Comparison of ENCODE assay signal across 31 cellular contexts in the genomic region with DNA sequence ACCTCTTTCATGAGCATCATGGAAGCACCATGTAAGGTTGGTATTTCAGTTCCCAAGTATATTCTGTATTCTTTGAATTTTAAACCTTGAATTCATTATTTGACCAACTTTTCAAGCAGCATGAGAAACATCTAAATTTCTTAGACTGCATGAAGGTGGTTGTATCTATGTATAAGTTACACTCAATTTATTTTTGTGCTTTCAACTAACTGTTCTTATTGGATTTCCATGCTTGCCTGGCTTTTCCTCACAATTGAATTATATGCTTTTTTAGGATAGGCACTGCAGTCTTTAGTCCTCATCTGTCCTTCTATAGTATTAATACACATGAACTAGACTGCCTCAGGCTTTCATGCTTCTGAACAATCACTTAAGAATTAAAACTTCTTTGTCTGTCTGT.
A peak's percentile ranks its signal among the peaks of the same experiment; 100 is the strongest.
DNase-seq lines count a peak whose midpoint lies in the region; ATAC-seq and TF ChIP-seq lines count a peak whose summit lies in the region.
"Had no signal": no experiment of that assay in that cellular context is flagged by ENCODE, and none has a peak within 500 bp of the region (broad histone marks: within the 10 kb centered on the region; RNA-seq: fewer than 3 reads in every experiment).

No MANE protein-coding gene starts in this region.

- no peak for DNase-seq in ascending aorta (ENCODE audit: low spot score in 2 of 2)
- no peak for DNase-seq in smooth muscle cell (lab: John Stamatoyannopoulos, UW; ENCODE audit: unreplicated experiment)
- DNase-seq in occipital lobe (lab: John Stamatoyannopoulos, UW): no peak
- no peak for DNase-seq in upper lobe of right lung
- DNase-seq: 8988T; ACHN; AML-193; BE2C; C1 segment of cervical spinal cord; Caco-2; Calu3; CD4-positive, alpha-beta memory T cell; CD4-positive, alpha-beta T cell; CD4-positive, CD25-positive, alpha-beta regulatory T cell; CD8-positive, alpha-beta memory T cell; CD8-positive, alpha-beta T cell; COR-L47; DMS 273 treated with DMSO at 0.1 percent for 48 hours; DMS153; DMS53; DMS79; DMS79 treated with DMSO at 0.1 percent for 48 hours; DND-41; EL had no signal

- no peak overlapping the region for H3K9ac ChIP-seq in smooth muscle cell (ENCODE audit: low read depth)
- H3K9ac ChIP-seq: BLaER1; BLaER1 treated with 17β-estradiol and CSF1 and Interleukin-3, amounts not matched to agents 10 nM and 100 nM had no signal

- peaks cover 8% of the 10 kb centered on the region for H3F3A ChIP-seq in smooth muscle cell (ENCODE audit: low read depth)

- no peaks in the 10 kb centered on the region for H3K27me3 ChIP-seq in ascending aorta
- H3K27me3 ChIP-seq in smooth muscle cell (ENCODE audit: low read depth): no peaks in the 10 kb centered on the region
- peaks cover 11% of the 10 kb centered on the region for H3K27me3 ChIP-seq in upper lobe of right lung
- H3K27me3 ChIP-seq: BLaER1; BLaER1 treated with 17β-estradiol and CSF1 and Interleukin-3, amounts not matched to agents 10 nM and 100 nM had no signal

- no peaks in the 10 kb centered on the region for H3K79me2 ChIP-seq in smooth muscle cell (ENCODE audit: low read depth)

- no peaks in the 10 kb centered on the region for H3K36me3 ChIP-seq in HEK293 (ENCODE audit: control insufficient read depth in 2 of 2, insufficient read depth in 1 of 2, low read length in 2 of 2)
- H3K36me3 ChIP-seq in ascending aorta: no peaks in the 10 kb centered on the region
- H3K36me3 ChIP-seq in smooth muscle cell (ENCODE audit: low read depth): no peaks in the 10 kb centered on the region
- no peaks in the 10 kb centered on the region for H3K36me3 ChIP-seq in upper lobe of right lung
- H3K36me3 ChIP-seq: BE2C; BLaER1; BLaER1 treated with 17β-estradiol and CSF1 and Interleukin-3, amounts not matched to agents 10 nM and 100 nM had no signal

- H3K4me3 ChIP-seq in HEK293 (ENCODE audit: low read depth, low read length) (no peak overlapping the region), ascending aorta (no peak overlapping the region), smooth muscle cell (no peak overlapping the region), upper lobe of right lung (no peak overlapping the region)
- H3K4me3 ChIP-seq: A549; BLaER1; BLaER1 treated with 17β-estradiol and CSF1 and Interleukin-3, amounts not matched to agents 10 nM and 100 nM had no signal

- no peaks in the 10 kb centered on the region for H4K20me1 ChIP-seq in smooth muscle cell (ENCODE audit: low read depth)
- H4K20me1 ChIP-seq: BLaER1; BLaER1 treated with 17β-estradiol and CSF1 and Interleukin-3, amounts not matched to agents 10 nM and 100 nM had no signal

- POLR2A ChIA-PET in HEK293 (lab: Yijun Ruan, JAX): no interaction called here

- no peak overlapping the region for H3K4me2 ChIP-seq in smooth muscle cell
- H3K4me2 ChIP-seq: A549; BLaER1; BLaER1 treated with 17β-estradiol and CSF1 and Interleukin-3, amounts not matched to agents 10 nM and 100 nM had no signal

- H3K4me1 ChIP-seq in HEK293 (ENCODE audit: control insufficient read depth, insufficient read depth, low read length): no peaks in the 10 kb centered on the region
- no peaks in the 10 kb centered on the region for H3K4me1 ChIP-seq in ascending aorta
- H3K4me1 ChIP-seq in smooth muscle cell (ENCODE audit: low read depth): peaks cover 20% of the 10 kb centered on the region
- H3K4me1 ChIP-seq in upper lobe of right lung: no peaks in the 10 kb centered on the region
- H3K4me1 ChIP-seq: A549; BE2C; BLaER1; BLaER1 treated with 17β-estradiol and CSF1 and Interleukin-3, amounts not matched to agents 10 nM and 100 nM; Caco-2 had no signal

- no peak for TF ChIP-seq CTCF in HEK293 (tag by site-specific recombination; IDR thresholded peaks at IDR 0.05)
- no peak for TF ChIP-seq CTCF in ascending aorta (IDR thresholded peaks at IDR 0.05)
- TF ChIP-seq CTCF in smooth muscle cell (IDR thresholded peaks at IDR 0.05; ENCODE audit: borderline replicate concordance, insufficient read depth, poor library complexity, severe bottlenecking): no peak
- TF ChIP-seq CTCF in upper lobe of right lung (IDR thresholded peaks at IDR 0.05): no peak

- H3K9me3 ChIP-seq in HEK293 (ENCODE audit: control insufficient read depth, insufficient read depth, low read depth, low read length): no peaks in the 10 kb centered on the region
- H3K9me3 ChIP-seq in ascending aorta: no peaks in the 10 kb centered on the region
- no peaks in the 10 kb centered on the region for H3K9me3 ChIP-seq in smooth muscle cell (replicated peaks; ENCODE audit: low read depth)
- H3K9me3 ChIP-seq in upper lobe of right lung: no peaks in the 10 kb centered on the region
- H3K9me3 ChIP-seq: A549; BE2C; BLaER1; BLaER1 treated with 17β-estradiol and CSF1 and Interleukin-3, amounts not matched to agents 10 nM and 100 nM; Caco-2 had no signal

- CTCF ChIA-PET in HEK293 (lab: Yijun Ruan, JAX): no interaction called here

- ATAC-seq in upper lobe of right lung (no peak), HG02840 (IDR thresholded peaks at IDR 0.05; ENCODE audit: low FRiP score, unreplicated experiment) (no peak)
- ATAC-seq: A549; CD8-positive, alpha-beta T cell had no signal

- intact Hi-C loops in ascending aorta (cut with DNase I) (no loop called here), upper lobe of right lung (cut with DNase I) (no loop called here)

- H3K27ac ChIP-seq in HEK293 (ENCODE audit: extremely low read depth, low read depth, low read length) (no peak overlapping the region), ascending aorta (peak overlapping the region; percentile 40 to 91), smooth muscle cell (ENCODE audit: low read depth) (no peak overlapping the region), upper lobe of right lung (no peak overlapping the region)
- H3K27ac ChIP-seq: 22Rv1; A549; BLaER1; BLaER1 treated with 17β-estradiol and CSF1 and Interleukin-3, amounts not matched to agents 10 nM and 100 nM; C4-2B had no signal

- H2AFZ ChIP-seq in smooth muscle cell (ENCODE audit: low read depth): peak overlapping the region; percentile 19

TF ChIP-seq in HEK293, 187 proteins besides CTCF, POLR2A, EP300 and RAD21:
- peak; percentile 92 for TF ChIP-seq ZNF677 (tag by site-specific recombination; IDR thresholded peaks at IDR 0.05)
- no peak for TF ChIP-seq ZNF202 (tag by site-specific recombination; IDR thresholded peaks at IDR 0.05; ENCODE audit: borderline replicate concordance)
- no peak for TF ChIP-seq ZNF501 (tag by site-specific recombination; IDR thresholded peaks at IDR 0.05)
- TF ChIP-seq ZSCAN16 (tag by site-specific recombination; IDR thresholded peaks at IDR 0.05): no peak
- TF ChIP-seq ZFHX2 (tag by site-specific recombination; conservative IDR thresholded peaks at IDR 0.05): no peak

Comparison
In these comparisons a context has a peak if more than half of its experiments do, and no peak if none do; other contexts are left out.
1. H3K27ac ChIP-seq: peak in ascending aorta (2 of 2); none in HEK293 (single experiment), smooth muscle cell (single experiment) and upper lobe of right lung (single experiment).